8 cellular contexts compared by ENCODE assay signal in genomic region chr19:39996218-39996810, GRCh38. TPM values are rescaled to one million over a fixed set of nuclear protein-coding genes. Genes with fewer than 3 reads are reported as not detected.
DNase-seq lines count a peak whose midpoint lies in the region; ATAC-seq and TF ChIP-seq lines count a peak whose summit lies in the region.

No MANE protein-coding gene starts in this region.

- H3K4ac ChIP-seq in H9 (ENCODE audit: low read depth, low read length) (no peak overlapping the region), neuronal stem cell (ENCODE audit: low read length) (no peak overlapping the region)

- no peak overlapping the region for H2AFZ ChIP-seq in H9 (ENCODE audit: low read length)
- H2AFZ ChIP-seq in neuronal stem cell (ENCODE audit: low read length) = peak overlapping the region; percentile 95

- no peak overlapping the region for H3K18ac ChIP-seq in H9 (ENCODE audit: insufficient read length, low read depth, low read length)
- H3K18ac ChIP-seq in neuronal stem cell (ENCODE audit: low read length) = peak overlapping the region; percentile 89

- H3K4me1 ChIP-seq in H9 (ENCODE audit: insufficient read depth, low read length) (no peaks in the 10 kb centered on the region), neuronal stem cell (ENCODE audit: control insufficient read depth in 2 of 2, insufficient read depth in 1 of 2, low read depth in 1 of 2, low read length in 2 of 2) (peaks cover 3 to 5% of the 10 kb centered on the region in 2 donors)

- H2BK15ac ChIP-seq in H9 (ENCODE audit: low read depth, low read length) = no peak overlapping the region
- H2BK15ac ChIP-seq in neuronal stem cell (ENCODE audit: low read length) = no peak overlapping the region

- intact Hi-C loops in activated T-helper 1 cell treated with anti-CD3 and anti-CD28 coated beads, Interleukin-12 subunit alpha, Interleukin-12 subunit beta, Interleukin-2, Interleukin-4 antibody, amounts not matched to agents 30 ng/mL and 10 ng/mL and 1 ng/mL, durations not matched to agents 14 hours and 24 hours and 36 hours (cut with micrococcal nuclease) = loop anchor here (1.0 to 2.0 kb wide), 2 partner anchors 25 to 194 kb away; partner anchors contain the start of genes MAP3K10 and PSMC4

- no peaks in the 10 kb centered on the region for H3K27me3 Mint-ChIP-seq in H9 (ENCODE audit: low read depth)
- H3K27me3 Mint-ChIP-seq in activated T-helper 1 cell treated with anti-CD3 and anti-CD28 coated beads, Interleukin-12 subunit alpha, Interleukin-12 subunit beta, Interleukin-2, Interleukin-4 antibody, amounts not matched to agents 30 ng/mL and 10 ng/mL and 1 ng/mL, durations not matched to agents 14 hours and 24 hours and 36 hours (ENCODE audit: insufficient read depth) = no peaks in the 10 kb centered on the region

- peak; percentile 26 to 58 for DNase-seq in NCI-H526 (lab: John Stamatoyannopoulos, UW)
- no peak for DNase-seq in NCI-H526 treated with DMSO at 0.1 percent for 48 hours (lab: John Stamatoyannopoulos, UW)
- no peak for DNase-seq in H9
- DNase-seq in NCI-H1105 (lab: John Stamatoyannopoulos, UW) = peak; percentile 9
- DNase-seq in activated T-helper 1 cell treated with anti-CD3 and anti-CD28 coated beads, Interleukin-12 subunit alpha, Interleukin-12 subunit beta, Interleukin-2, Interleukin-4 antibody, amounts not matched to agents 30 ng/mL and 10 ng/mL and 1 ng/mL, durations not matched to agents 14 hours and 24 hours and 36 hours (ENCODE audit: low spot score) = no peak
- peak; percentile 69 for DNase-seq in foreskin melanocyte
- DNase-seq in neuronal stem cell (ENCODE audit: low spot score) = no peak

- H3K14ac ChIP-seq in H9 (ENCODE audit: insufficient read depth, low read length) (0 out of 2 replicates have a peak overlapping the region, but pooled peaks have one; percentile 6), neuronal stem cell (ENCODE audit: low read length) (no peak overlapping the region)

- no peak for TF ChIP-seq CTCF in H9 (conservative IDR thresholded peaks at IDR 0.05)

- peaks cover 3% of the 10 kb centered on the region; the same call in 1 of the 2 replicates for H3K79me2 ChIP-seq in H9 (ENCODE audit: insufficient read depth, low read length)

- H4K8ac ChIP-seq in H9 (replicated peaks; ENCODE audit: insufficient read length, low read depth, low read length) (no peak overlapping the region), neuronal stem cell (ENCODE audit: low read depth, low read length) (no peak overlapping the region)

- H4K91ac ChIP-seq in H9 (ENCODE audit: insufficient read length, low read depth, low read length) (no peak overlapping the region), neuronal stem cell (ENCODE audit: low read depth, low read length, poor library complexity) (no peak overlapping the region)

- no peak overlapping the region for H3K27ac ChIP-seq in H9 (ENCODE audit: insufficient read length, low read depth, low read length)
- H3K27ac ChIP-seq in neuronal stem cell (replicated peaks; ENCODE audit: low read length) = no peak overlapping the region

- H3K4me3 ChIP-seq in neuronal stem cell (ENCODE audit: low read length in 2 of 2) = peak overlapping the region; percentile 91 to 95

- no peak overlapping the region for H4K5ac ChIP-seq in H9 (ENCODE audit: insufficient read length, low read depth, low read length)

- no peaks in the 10 kb centered on the region for H4K20me1 ChIP-seq in H9 (ENCODE audit: control insufficient read depth, insufficient read depth, insufficient read length)

- no peak overlapping the region for H3K23ac ChIP-seq in H9 (ENCODE audit: insufficient read length, low read depth, low read length)
- H3K23ac ChIP-seq in neuronal stem cell (ENCODE audit: low read depth, low read length, poor library complexity) = peak overlapping the region; percentile 66

- no peak overlapping the region for H3K56ac ChIP-seq in H9 (ENCODE audit: insufficient read length, low read depth, low read length)

- H3K4me1 Mint-ChIP-seq in H9 = peaks cover 10 to 18% of the 10 kb centered on the region in 2 experiments
- peaks cover 42% of the 10 kb centered on the region for H3K4me1 Mint-ChIP-seq in activated T-helper 1 cell treated with anti-CD3 and anti-CD28 coated beads, Interleukin-12 subunit alpha, Interleukin-12 subunit beta, Interleukin-2, Interleukin-4 antibody, amounts not matched to agents 30 ng/mL and 10 ng/mL and 1 ng/mL, durations not matched to agents 14 hours and 24 hours and 36 hours (ENCODE audit: low read depth)

- H3K27me3 ChIP-seq in H9 (ENCODE audit: insufficient read depth, low read length) = no peaks in the 10 kb centered on the region
- no peaks in the 10 kb centered on the region for H3K27me3 ChIP-seq in neuronal stem cell (ENCODE audit: control insufficient read depth in 3 of 3, insufficient read depth in 3 of 3, low read depth in 1 of 3, low read length in 3 of 3)

- no peak overlapping the region for H2BK5ac ChIP-seq in H9 (ENCODE audit: insufficient read length, low read length)
- no peak overlapping the region for H2BK5ac ChIP-seq in neuronal stem cell (ENCODE audit: low read length)

- no peaks in the 10 kb centered on the region for H3K79me1 ChIP-seq in H9 (ENCODE audit: insufficient read depth, low read depth, low read length, poor library complexity, severe bottlenecking)
- H3K79me1 ChIP-seq in neuronal stem cell (ENCODE audit: low read depth, low read length) = no peaks in the 10 kb centered on the region

- no CpG with 5 or more reads among the region's 19 CpGs for WGBS in H9 (ENCODE audit: extremely low coverage, insufficient read length, low lambda C conversion rate)
- WGBS in neuronal stem cell (ENCODE audit: extremely low coverage in 2 of 2, insufficient read length in 2 of 2, insufficient replicate concordance in 1 of 2), 2 donors = no CpG with 5 or more reads among the region's 19 CpGs

- H3K9me3 ChIP-seq in H9 (ENCODE audit: control insufficient read depth, low read depth, low read length) (peaks cover 11% of the 10 kb centered on the region), neuronal stem cell (replicated peaks in 1 of 2; ENCODE audit: control insufficient read depth in 2 of 2, insufficient read depth in 1 of 2, low read depth in 1 of 2, low read length in 2 of 2) (peaks cover 6 to 29% of the 10 kb centered on the region in 2 donors)

- H3K36me3 ChIP-seq in neuronal stem cell (replicated peaks in 1 of 2; ENCODE audit: control insufficient read depth in 2 of 2, insufficient read depth in 2 of 2, low read length in 2 of 2) = peaks cover 0 to 9% of the 10 kb centered on the region in 2 donors

- no peak overlapping the region for H2BK20ac ChIP-seq in H9 (ENCODE audit: low read depth, low read length, poor library complexity, severe bottlenecking)

- H3K4me3 Mint-ChIP-seq in H9 = peak overlapping the region; percentile 89 to 100
- peak overlapping the region; percentile 99 for H3K4me3 Mint-ChIP-seq in activated T-helper 1 cell treated with anti-CD3 and anti-CD28 coated beads, Interleukin-12 subunit alpha, Interleukin-12 subunit beta, Interleukin-2, Interleukin-4 antibody, amounts not matched to agents 30 ng/mL and 10 ng/mL and 1 ng/mL, durations not matched to agents 14 hours and 24 hours and 36 hours

- H3K9ac ChIP-seq in H9 (ENCODE audit: extremely low read depth, insufficient read length, low read length) (peak overlapping the region; percentile 48), neuronal stem cell (ENCODE audit: low read depth, low read length, poor library complexity) (peak overlapping the region; percentile 89)

- H3K27ac Mint-ChIP-seq in H9 = peak overlapping the region in 2 of 3 experiments; percentile 15 to 98; a peak in 6 of 7 replicates
- H3K27ac Mint-ChIP-seq in activated T-helper 1 cell treated with anti-CD3 and anti-CD28 coated beads, Interleukin-12 subunit alpha, Interleukin-12 subunit beta, Interleukin-2, Interleukin-4 antibody, amounts not matched to agents 30 ng/mL and 10 ng/mL and 1 ng/mL, durations not matched to agents 14 hours and 24 hours and 36 hours = peak overlapping the region; percentile 100

- H2AK5ac ChIP-seq in H9 (ENCODE audit: insufficient read length, low read length) (no peak overlapping the region), neuronal stem cell (ENCODE audit: low read depth, low read length) (no peak overlapping the region)

- no peak overlapping the region for H3T11ph ChIP-seq in H9 (ENCODE audit: low read length)

- no peak for ATAC-seq in GM21367 (IDR thresholded peaks at IDR 0.05; ENCODE audit: unreplicated experiment)

- H3K23me2 ChIP-seq in H9 (ENCODE audit: insufficient read length, low read depth, low read length, poor library complexity, severe bottlenecking) = peaks cover 4% of the 10 kb centered on the region

- peaks cover 18 to 29% of the 10 kb centered on the region in 2 experiments for H3K9me3 Mint-ChIP-seq in H9
- H3K9me3 Mint-ChIP-seq in activated T-helper 1 cell treated with anti-CD3 and anti-CD28 coated beads, Interleukin-12 subunit alpha, Interleukin-12 subunit beta, Interleukin-2, Interleukin-4 antibody, amounts not matched to agents 30 ng/mL and 10 ng/mL and 1 ng/mL, durations not matched to agents 14 hours and 24 hours and 36 hours = peaks cover 18% of the 10 kb centered on the region

- H3K4me2 ChIP-seq in H9 (ENCODE audit: insufficient read depth, insufficient read length, low read length) (peak overlapping the region; percentile 88), neuronal stem cell (ENCODE audit: insufficient read depth, low read length, poor library complexity, severe bottlenecking) (peak overlapping the region; percentile 90)

- H3K36me3 Mint-ChIP-seq in H9 (ENCODE audit: insufficient read depth in 1 of 3, low read depth in 3 of 3) = peaks cover 15 to 25% (median 21%) of the 10 kb centered on the region in 3 experiments
- H3K36me3 Mint-ChIP-seq in activated T-helper 1 cell treated with anti-CD3 and anti-CD28 coated beads, Interleukin-12 subunit alpha, Interleukin-12 subunit beta, Interleukin-2, Interleukin-4 antibody, amounts not matched to agents 30 ng/mL and 10 ng/mL and 1 ng/mL, durations not matched to agents 14 hours and 24 hours and 36 hours (ENCODE audit: low read depth) = peaks cover 25% of the 10 kb centered on the region

- H2BK120ac ChIP-seq in H9 (ENCODE audit: low read depth, low read length, poor library complexity, severe bottlenecking) (no peak overlapping the region), neuronal stem cell (ENCODE audit: low read depth, low read length) (no peak overlapping the region)

- H2BK12ac ChIP-seq in H9 (ENCODE audit: insufficient read length, low read depth, low read length) = no peak overlapping the region
- H2BK12ac ChIP-seq in neuronal stem cell (ENCODE audit: low read length) = no peak overlapping the region

RNA-seq across cellular contexts. Expression of gene ZNF546, which starts 0.5 kb away (rescaled TPM):
- total RNA-seq in H9 (2021) = 1.7 and 1.8 TPM in 2 replicates
- total RNA-seq in activated T-helper 1 cell treated with anti-CD3 and anti-CD28 coated beads, Interleukin-12 subunit alpha, Interleukin-12 subunit beta, Interleukin-2, Interleukin-4 antibody, amounts not matched to agents 30 ng/mL and 10 ng/mL and 1 ng/mL, durations not matched to agents 14 hours and 24 hours and 36 hours = 6.1 and 7.1 TPM in 2 replicates
- 0.93 TPM for polyA plus RNA-seq in neuronal stem cell (2013, experiment 1 of 2)
- 0.83 TPM for polyA plus RNA-seq in neuronal stem cell (2013, experiment 2 of 2)

RNA-seq across cellular contexts. Expression of gene PSMC4, which starts 25.3 kb away (rescaled TPM):
- total RNA-seq in H9 (2021) = 111 and 119 TPM in 2 replicates
- total RNA-seq in activated T-helper 1 cell treated with anti-CD3 and anti-CD28 coated beads, Interleukin-12 subunit alpha, Interleukin-12 subunit beta, Interleukin-2, Interleukin-4 antibody, amounts not matched to agents 30 ng/mL and 10 ng/mL and 1 ng/mL, durations not matched to agents 14 hours and 24 hours and 36 hours = 189 and 190 TPM in 2 replicates
- 53.0 TPM for polyA plus RNA-seq in neuronal stem cell (2013, experiment 1 of 2)
- polyA plus RNA-seq in neuronal stem cell (2013, experiment 2 of 2) = 55.0 TPM

RNA-seq across cellular contexts. Expression of gene ZNF780B, which starts 59.7 kb away (rescaled TPM):
- 23.3 and 31.9 TPM in 2 replicates for total RNA-seq in H9 (2021)
- total RNA-seq in activated T-helper 1 cell treated with anti-CD3 and anti-CD28 coated beads, Interleukin-12 subunit alpha, Interleukin-12 subunit beta, Interleukin-2, Interleukin-4 antibody, amounts not matched to agents 30 ng/mL and 10 ng/mL and 1 ng/mL, durations not matched to agents 14 hours and 24 hours and 36 hours = 25.8 and 29.0 TPM in 2 replicates
- polyA plus RNA-seq in neuronal stem cell (2013, experiment 1 of 2) = 6.4 TPM
- polyA plus RNA-seq in neuronal stem cell (2013, experiment 2 of 2) = 7.4 TPM

Comparison
In these comparisons a context has a peak if more than half of its experiments do, and no peak if none do; other contexts are left out.
1. DNase-seq: peak in NCI-H526 (2 of 2), NCI-H1105 (single experiment) and foreskin melanocyte (single experiment); none in NCI-H526 treated with DMSO at 0.1 percent for 48 hours (single experiment), H9 (single experiment), activated T-helper 1 cell treated with anti-CD3 and anti-CD28 coated beads, Interleukin-12 subunit alpha, Interleukin-12 subunit beta, Interleukin-2, Interleukin-4 antibody, amounts not matched to agents 30 ng/mL and 10 ng/mL and 1 ng/mL, durations not matched to agents 14 hours and 24 hours and 36 hours (single experiment) and neuronal stem cell (single experiment).